Comparison of ENCODE assay signal across 1 cellular context in the genomic region with DNA sequence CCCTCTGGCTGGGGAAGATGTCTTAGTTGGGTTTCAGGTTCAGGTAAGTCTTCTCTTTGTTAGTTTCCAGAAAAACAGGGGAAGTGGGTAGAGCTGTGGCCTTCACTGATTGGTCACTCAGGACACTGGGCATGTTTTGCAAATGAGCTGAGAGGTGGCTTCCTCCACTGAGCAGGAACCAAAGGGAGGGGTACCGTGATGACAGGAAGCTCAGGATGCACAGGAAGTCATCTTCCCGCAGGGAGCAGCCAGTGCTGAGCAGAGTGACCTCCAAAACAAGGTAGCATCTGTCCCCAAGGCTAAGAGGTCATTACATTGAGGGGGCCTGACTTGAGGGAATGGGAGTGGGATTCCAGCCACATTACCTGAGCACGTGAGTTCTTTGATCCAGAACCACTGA.
TF ChIP-seq lines count a peak whose summit lies in the region.

No MANE protein-coding gene starts in this region.

TF ChIP-seq in GM12878, 131 proteins besides CTCF, POLR2A, EP300 and RAD21:
- TF ChIP-seq BHLHE40 (IDR thresholded peaks at IDR 0.05; ENCODE audit: borderline replicate concordance in 1 of 2, low read depth in 2 of 2, low read length in 1 of 2) (peak in 1 of 2 experiments; percentile 21; a peak in 1 of 4 replicates), SPI1 (IDR thresholded peaks at IDR 0.05; ENCODE audit: borderline replicate concordance, insufficient read depth, low read depth, low read length) (0 out of 2 replicates have a peak, but pooled peaks have one; percentile 33), GATAD2B (conservative IDR thresholded peaks at IDR 0.05; ENCODE audit: low read depth) (no peak)
TF ChIP-seq in GM12878: peak in this region for 2.
